Comparison of ENCODE assay signal across 1 cellular context in the genomic region with DNA sequence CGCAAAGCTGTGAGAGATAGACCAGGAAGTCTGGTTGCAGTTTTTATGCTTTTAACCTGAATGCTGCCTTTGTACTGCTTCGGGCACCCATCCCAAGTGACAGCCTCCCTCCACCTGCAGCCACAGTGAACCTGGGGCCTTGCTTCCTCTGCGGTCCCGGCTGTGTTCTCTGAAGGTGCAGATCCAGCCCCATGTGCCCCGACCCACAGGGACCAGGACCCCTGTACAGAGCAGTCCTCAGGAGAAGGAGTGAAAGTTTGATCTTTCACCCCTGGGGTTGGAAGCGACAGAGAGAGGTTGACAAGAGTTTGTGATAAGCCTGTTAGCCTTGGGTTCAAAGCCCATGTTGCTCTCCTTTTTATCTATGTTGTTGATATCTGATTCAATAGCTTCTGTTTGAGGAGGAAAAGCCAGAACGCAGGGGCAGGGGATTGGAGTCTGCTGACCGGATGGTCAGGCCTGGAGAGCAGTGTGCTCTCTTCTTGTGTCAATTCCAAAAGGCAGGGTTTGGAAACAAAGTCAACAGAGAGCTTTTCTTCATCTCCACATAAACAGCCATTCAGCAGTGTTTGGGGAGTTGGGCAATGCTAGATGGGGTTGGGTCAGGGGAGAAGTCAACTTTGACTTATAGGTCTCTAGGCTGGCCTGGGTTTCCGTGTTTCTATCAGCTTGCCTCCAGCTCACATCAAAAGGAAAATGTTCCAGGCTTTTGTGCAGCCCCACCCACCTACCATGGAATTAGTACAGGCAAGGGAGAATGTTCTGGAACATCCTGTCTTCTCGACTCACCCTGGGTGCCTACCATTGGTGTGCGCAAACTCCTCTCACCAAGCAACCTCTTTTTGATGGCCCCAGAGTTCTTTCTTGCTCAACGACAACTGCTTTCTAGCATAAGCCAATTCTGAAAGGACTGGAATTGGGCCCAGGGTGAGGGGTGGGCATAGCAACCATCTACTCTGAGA.
TF ChIP-seq lines count a peak whose summit lies in the region.

No MANE protein-coding gene starts in this region.

TF ChIP-seq in HepG2, 621 proteins besides CTCF, POLR2A, EP300 and RAD21 (continued from another document and continues in another):
- TF ChIP-seq, protein P1, sequence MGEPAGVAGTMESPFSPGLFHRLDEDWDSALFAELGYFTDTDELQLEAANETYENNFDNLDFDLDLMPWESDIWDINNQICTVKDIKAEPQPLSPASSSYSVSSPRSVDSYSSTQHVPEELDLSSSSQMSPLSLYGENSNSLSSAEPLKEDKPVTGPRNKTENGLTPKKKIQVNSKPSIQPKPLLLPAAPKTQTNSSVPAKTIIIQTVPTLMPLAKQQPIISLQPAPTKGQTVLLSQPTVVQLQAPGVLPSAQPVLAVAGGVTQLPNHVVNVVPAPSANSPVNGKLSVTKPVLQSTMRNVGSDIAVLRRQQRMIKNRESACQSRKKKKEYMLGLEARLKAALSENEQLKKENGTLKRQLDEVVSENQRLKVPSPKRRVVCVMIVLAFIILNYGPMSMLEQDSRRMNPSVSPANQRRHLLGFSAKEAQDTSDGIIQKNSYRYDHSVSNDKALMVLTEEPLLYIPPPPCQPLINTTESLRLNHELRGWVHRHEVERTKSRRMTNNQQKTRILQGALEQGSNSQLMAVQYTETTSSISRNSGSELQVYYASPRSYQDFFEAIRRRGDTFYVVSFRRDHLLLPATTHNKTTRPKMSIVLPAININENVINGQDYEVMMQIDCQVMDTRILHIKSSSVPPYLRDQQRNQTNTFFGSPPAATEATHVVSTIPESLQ (CRISPR knock-in tag; conservative IDR thresholded peaks at IDR 0.05), result peak; percentile 58; the same call in 1 of the 2 replicates
- TF ChIP-seq KLF9 (CRISPR knock-in tag; IDR thresholded peaks at IDR 0.05; ENCODE audit: low read depth) (no peak), MIXL1 (CRISPR knock-in tag; IDR thresholded peaks at IDR 0.05) (peak; percentile 98), ZBTB38 (CRISPR knock-in tag; IDR thresholded peaks at IDR 0.05) (peak; percentile 91; the same call in 1 of the 2 replicates), FOSL2 (CRISPR knock-in tag; IDR thresholded peaks at IDR 0.05) (peak; percentile 92), ZMYM2 (CRISPR knock-in tag; IDR thresholded peaks at IDR 0.05) (peak; percentile 96), ZNF225 (CRISPR knock-in tag; IDR thresholded peaks at IDR 0.05) (no peak; the same call in 1 of the 2 replicates), RXRA (CRISPR knock-in tag; IDR thresholded peaks at IDR 0.05) (peak; percentile 99), ZNF607 (CRISPR knock-in tag; IDR thresholded peaks at IDR 0.05; ENCODE audit: borderline replicate concordance) (peak; percentile 10), ZNF616 (CRISPR knock-in tag; IDR thresholded peaks at IDR 0.05; ENCODE audit: low read depth) (no peak; the same call in 1 of the 2 replicates), ZNF207 (IDR thresholded peaks at IDR 0.05; ENCODE audit: borderline replicate concordance) (no peak), SP4 (CRISPR knock-in tag; IDR thresholded peaks at IDR 0.05) (peak; percentile 77), NR1H2 (CRISPR knock-in tag; IDR thresholded peaks at IDR 0.05; ENCODE audit: borderline replicate concordance, low read depth) (peak; percentile 15; the same call in 1 of the 2 replicates), STAT5B (CRISPR knock-in tag; IDR thresholded peaks at IDR 0.05) (no peak; the same call in none of the 2 replicates), ZBTB3 (CRISPR knock-in tag; IDR thresholded peaks at IDR 0.05; ENCODE audit: borderline replicate concordance, low read depth) (peak; percentile 92), ESRRA (CRISPR knock-in tag; IDR thresholded peaks at IDR 0.05; ENCODE audit: low read depth) (peak; percentile 88), ADNP (CRISPR knock-in tag; IDR thresholded peaks at IDR 0.05) (no peak), CCAR2 (optimal IDR thresholded peaks at IDR 0.05; ENCODE audit: low read depth, low read length) (no peak), ZSCAN25 (CRISPR knock-in tag; IDR thresholded peaks at IDR 0.05) (peak; percentile 71; the same call in 1 of the 2 replicates), ZNF761 (CRISPR knock-in tag; conservative IDR thresholded peaks at IDR 0.05) (peak; percentile 85), ZNF230 (CRISPR knock-in tag; IDR thresholded peaks at IDR 0.05) (peak; percentile 88), PLRG1 (conservative IDR thresholded peaks at IDR 0.05) (no peak), ZNF33B (CRISPR knock-in tag; IDR thresholded peaks at IDR 0.05) (no peak; the same call in none of the 2 replicates), SRY (CRISPR knock-in tag; IDR thresholded peaks at IDR 0.05) (no peak)
- TF ChIP-seq, protein P2, sequence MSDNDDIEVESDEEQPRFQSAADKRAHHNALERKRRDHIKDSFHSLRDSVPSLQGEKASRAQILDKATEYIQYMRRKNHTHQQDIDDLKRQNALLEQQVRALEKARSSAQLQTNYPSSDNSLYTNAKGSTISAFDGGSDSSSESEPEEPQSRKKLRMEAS (IDR thresholded peaks at IDR 0.05), result no peak
- TF ChIP-seq, protein P3, sequence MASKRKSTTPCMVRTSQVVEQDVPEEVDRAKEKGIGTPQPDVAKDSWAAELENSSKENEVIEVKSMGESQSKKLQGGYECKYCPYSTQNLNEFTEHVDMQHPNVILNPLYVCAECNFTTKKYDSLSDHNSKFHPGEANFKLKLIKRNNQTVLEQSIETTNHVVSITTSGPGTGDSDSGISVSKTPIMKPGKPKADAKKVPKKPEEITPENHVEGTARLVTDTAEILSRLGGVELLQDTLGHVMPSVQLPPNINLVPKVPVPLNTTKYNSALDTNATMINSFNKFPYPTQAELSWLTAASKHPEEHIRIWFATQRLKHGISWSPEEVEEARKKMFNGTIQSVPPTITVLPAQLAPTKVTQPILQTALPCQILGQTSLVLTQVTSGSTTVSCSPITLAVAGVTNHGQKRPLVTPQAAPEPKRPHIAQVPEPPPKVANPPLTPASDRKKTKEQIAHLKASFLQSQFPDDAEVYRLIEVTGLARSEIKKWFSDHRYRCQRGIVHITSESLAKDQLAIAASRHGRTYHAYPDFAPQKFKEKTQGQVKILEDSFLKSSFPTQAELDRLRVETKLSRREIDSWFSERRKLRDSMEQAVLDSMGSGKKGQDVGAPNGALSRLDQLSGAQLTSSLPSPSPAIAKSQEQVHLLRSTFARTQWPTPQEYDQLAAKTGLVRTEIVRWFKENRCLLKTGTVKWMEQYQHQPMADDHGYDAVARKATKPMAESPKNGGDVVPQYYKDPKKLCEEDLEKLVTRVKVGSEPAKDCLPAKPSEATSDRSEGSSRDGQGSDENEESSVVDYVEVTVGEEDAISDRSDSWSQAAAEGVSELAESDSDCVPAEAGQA (IDR thresholded peaks at IDR 0.05; ENCODE audit: low read depth), result 0 out of 2 replicates have a peak, but pooled peaks have one; percentile 37
- TF ChIP-seq, protein P3 (CRISPR knock-in tag; IDR thresholded peaks at IDR 0.05; ENCODE audit: borderline replicate concordance), result no peak; the same call in none of the 2 replicates
- TF ChIP-seq, protein P4, sequence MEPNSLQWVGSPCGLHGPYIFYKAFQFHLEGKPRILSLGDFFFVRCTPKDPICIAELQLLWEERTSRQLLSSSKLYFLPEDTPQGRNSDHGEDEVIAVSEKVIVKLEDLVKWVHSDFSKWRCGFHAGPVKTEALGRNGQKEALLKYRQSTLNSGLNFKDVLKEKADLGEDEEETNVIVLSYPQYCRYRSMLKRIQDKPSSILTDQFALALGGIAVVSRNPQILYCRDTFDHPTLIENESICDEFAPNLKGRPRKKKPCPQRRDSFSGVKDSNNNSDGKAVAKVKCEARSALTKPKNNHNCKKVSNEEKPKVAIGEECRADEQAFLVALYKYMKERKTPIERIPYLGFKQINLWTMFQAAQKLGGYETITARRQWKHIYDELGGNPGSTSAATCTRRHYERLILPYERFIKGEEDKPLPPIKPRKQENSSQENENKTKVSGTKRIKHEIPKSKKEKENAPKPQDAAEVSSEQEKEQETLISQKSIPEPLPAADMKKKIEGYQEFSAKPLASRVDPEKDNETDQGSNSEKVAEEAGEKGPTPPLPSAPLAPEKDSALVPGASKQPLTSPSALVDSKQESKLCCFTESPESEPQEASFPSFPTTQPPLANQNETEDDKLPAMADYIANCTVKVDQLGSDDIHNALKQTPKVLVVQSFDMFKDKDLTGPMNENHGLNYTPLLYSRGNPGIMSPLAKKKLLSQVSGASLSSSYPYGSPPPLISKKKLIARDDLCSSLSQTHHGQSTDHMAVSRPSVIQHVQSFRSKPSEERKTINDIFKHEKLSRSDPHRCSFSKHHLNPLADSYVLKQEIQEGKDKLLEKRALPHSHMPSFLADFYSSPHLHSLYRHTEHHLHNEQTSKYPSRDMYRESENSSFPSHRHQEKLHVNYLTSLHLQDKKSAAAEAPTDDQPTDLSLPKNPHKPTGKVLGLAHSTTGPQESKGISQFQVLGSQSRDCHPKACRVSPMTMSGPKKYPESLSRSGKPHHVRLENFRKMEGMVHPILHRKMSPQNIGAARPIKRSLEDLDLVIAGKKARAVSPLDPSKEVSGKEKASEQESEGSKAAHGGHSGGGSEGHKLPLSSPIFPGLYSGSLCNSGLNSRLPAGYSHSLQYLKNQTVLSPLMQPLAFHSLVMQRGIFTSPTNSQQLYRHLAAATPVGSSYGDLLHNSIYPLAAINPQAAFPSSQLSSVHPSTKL (CRISPR knock-in tag; IDR thresholded peaks at IDR 0.05), result peak; percentile 95; the same call in 1 of the 2 replicates
- TF ChIP-seq, protein P5, sequence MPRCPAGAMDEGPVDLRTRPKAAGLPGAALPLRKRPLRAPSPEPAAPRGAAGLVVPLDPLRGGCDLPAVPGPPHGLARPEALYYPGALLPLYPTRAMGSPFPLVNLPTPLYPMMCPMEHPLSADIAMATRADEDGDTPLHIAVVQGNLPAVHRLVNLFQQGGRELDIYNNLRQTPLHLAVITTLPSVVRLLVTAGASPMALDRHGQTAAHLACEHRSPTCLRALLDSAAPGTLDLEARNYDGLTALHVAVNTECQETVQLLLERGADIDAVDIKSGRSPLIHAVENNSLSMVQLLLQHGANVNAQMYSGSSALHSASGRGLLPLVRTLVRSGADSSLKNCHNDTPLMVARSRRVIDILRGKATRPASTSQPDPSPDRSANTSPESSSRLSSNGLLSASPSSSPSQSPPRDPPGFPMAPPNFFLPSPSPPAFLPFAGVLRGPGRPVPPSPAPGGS (CRISPR knock-in tag; IDR thresholded peaks at IDR 0.05), result peak; percentile 78
- TF ChIP-seq, protein P6, sequence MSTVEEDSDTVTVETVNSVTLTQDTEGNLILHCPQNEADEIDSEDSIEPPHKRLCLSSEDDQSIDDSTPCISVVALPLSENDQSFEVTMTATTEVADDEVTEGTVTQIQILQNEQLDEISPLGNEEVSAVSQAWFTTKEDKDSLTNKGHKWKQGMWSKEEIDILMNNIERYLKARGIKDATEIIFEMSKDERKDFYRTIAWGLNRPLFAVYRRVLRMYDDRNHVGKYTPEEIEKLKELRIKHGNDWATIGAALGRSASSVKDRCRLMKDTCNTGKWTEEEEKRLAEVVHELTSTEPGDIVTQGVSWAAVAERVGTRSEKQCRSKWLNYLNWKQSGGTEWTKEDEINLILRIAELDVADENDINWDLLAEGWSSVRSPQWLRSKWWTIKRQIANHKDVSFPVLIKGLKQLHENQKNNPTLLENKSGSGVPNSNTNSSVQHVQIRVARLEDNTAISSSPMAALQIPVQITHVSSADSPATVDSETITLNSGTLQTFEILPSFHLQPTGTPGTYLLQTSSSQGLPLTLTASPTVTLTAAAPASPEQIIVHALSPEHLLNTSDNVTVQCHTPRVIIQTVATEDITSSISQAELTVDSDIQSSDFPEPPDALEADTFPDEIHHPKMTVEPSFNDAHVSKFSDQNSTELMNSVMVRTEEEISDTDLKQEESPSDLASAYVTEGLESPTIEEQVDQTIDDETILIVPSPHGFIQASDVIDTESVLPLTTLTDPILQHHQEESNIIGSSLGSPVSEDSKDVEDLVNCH (CRISPR knock-in tag; IDR thresholded peaks at IDR 0.05), result peak; percentile 76; the same call in 1 of the 2 replicates
- TF ChIP-seq, protein P7, sequence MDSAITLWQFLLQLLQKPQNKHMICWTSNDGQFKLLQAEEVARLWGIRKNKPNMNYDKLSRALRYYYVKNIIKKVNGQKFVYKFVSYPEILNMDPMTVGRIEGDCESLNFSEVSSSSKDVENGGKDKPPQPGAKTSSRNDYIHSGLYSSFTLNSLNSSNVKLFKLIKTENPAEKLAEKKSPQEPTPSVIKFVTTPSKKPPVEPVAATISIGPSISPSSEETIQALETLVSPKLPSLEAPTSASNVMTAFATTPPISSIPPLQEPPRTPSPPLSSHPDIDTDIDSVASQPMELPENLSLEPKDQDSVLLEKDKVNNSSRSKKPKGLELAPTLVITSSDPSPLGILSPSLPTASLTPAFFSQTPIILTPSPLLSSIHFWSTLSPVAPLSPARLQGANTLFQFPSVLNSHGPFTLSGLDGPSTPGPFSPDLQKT (CRISPR knock-in tag; IDR thresholded peaks at IDR 0.05; ENCODE audit: borderline replicate concordance), result no peak
- TF ChIP-seq, protein P8, sequence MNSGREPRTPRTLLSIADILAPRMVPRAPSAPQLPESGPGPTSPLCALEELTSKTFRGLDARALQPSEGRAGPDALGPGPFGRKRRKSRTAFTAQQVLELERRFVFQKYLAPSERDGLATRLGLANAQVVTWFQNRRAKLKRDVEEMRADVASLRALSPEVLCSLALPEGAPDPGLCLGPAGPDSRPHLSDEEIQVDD (CRISPR knock-in tag; IDR thresholded peaks at IDR 0.05; ENCODE audit: borderline replicate concordance), result no peak
- TF ChIP-seq, protein P9, sequence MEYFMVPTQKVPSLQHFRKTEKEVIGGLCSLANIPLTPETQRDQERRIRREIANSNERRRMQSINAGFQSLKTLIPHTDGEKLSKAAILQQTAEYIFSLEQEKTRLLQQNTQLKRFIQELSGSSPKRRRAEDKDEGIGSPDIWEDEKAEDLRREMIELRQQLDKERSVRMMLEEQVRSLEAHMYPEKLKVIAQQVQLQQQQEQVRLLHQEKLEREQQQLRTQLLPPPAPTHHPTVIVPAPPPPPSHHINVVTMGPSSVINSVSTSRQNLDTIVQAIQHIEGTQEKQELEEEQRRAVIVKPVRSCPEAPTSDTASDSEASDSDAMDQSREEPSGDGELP (IDR thresholded peaks at IDR 0.05; ENCODE audit: borderline replicate concordance, low read depth), result peak; percentile 77
